ENCODE assay signal across 20 cellular contexts in genomic region chr5:57128325-57128724, GRCh38.
"Had no signal": no experiment of that assay in that cellular context is flagged by ENCODE, and none has a peak within 500 bp of the region (broad histone marks: within the 10 kb centered on the region; RNA-seq: fewer than 3 reads in every experiment).

No MANE protein-coding gene starts in this region.

- H3K27me3 Mint-ChIP-seq: activated naive CD8-positive, alpha-beta T cell treated with anti-CD3 and anti-CD28 coated beads, Interleukin-2, amount 50 U/mL, for 24 hours had no signal

- H3K27ac Mint-ChIP-seq: activated CD4-positive, alpha-beta T cell treated with anti-CD3 and anti-CD28 coated beads, Interleukin-2, amount 10 ng/mL, durations not matched to agents 7 days and 5 days; activated naive CD4-positive, alpha-beta T cell treated with anti-CD3 and anti-CD28 coated beads, Interleukin-2, amount 10 ng/mL, durations not matched to agents 7 days and 5 days; activated naive CD8-positive, alpha-beta T cell treated with anti-CD3 and anti-CD28 coated beads, Interleukin-2, amount 50 U/mL, for 24 hours; naive thymus-derived CD8-positive, alpha-beta T cell had no signal

- H3K27ac ChIP-seq: esophagus muscularis mucosa, heart right ventricle, lower lobe of right lung, ovary, sigmoid colon, tibial artery, uterus had no signal

- H3K36me3 ChIP-seq: esophagus muscularis mucosa, heart right ventricle, lower lobe of right lung, ovary, sigmoid colon, tibial artery, uterus had no signal

- H3K9me3 Mint-ChIP-seq: activated CD4-positive, alpha-beta T cell treated with anti-CD3 and anti-CD28 coated beads, Interleukin-2, amount 10 ng/mL, durations not matched to agents 7 days and 5 days; activated naive CD4-positive, alpha-beta T cell treated with anti-CD3 and anti-CD28 coated beads, Interleukin-2, amount 10 ng/mL, durations not matched to agents 7 days and 5 days had no signal

- H3K4me1 Mint-ChIP-seq: activated CD4-positive, alpha-beta T cell treated with anti-CD3 and anti-CD28 coated beads, Interleukin-2, amount 10 ng/mL, durations not matched to agents 7 days and 5 days; activated naive CD4-positive, alpha-beta T cell treated with anti-CD3 and anti-CD28 coated beads, Interleukin-2, amount 10 ng/mL, durations not matched to agents 7 days and 5 days; activated naive CD8-positive, alpha-beta T cell treated with anti-CD3 and anti-CD28 coated beads, Interleukin-2, amount 50 U/mL, for 24 hours; naive thymus-derived CD8-positive, alpha-beta T cell had no signal

- H3K36me3 Mint-ChIP-seq: activated naive CD4-positive, alpha-beta T cell treated with anti-CD3 and anti-CD28 coated beads, Interleukin-2, amount 10 ng/mL, durations not matched to agents 7 days and 5 days; naive thymus-derived CD8-positive, alpha-beta T cell had no signal

- ATAC-seq: activated naive CD8-positive, alpha-beta T cell treated with anti-CD3 and anti-CD28 coated beads, Interleukin-2, amount 50 U/mL, for 24 hours; heart right ventricle; left cardiac atrium; lower lobe of right lung; naive thymus-derived CD8-positive, alpha-beta T cell; stimulated activated naive CD8-positive, alpha-beta T cell treated with anti-CD3 and anti-CD28 coated beads, Interleukin-15, Interleukin-2, amounts not matched to agents 100 U/mL and 50 U/mL, for 24 hours had no signal

- H3K4me3 Mint-ChIP-seq: activated CD4-positive, alpha-beta T cell treated with anti-CD3 and anti-CD28 coated beads, Interleukin-2, amount 10 ng/mL, durations not matched to agents 7 days and 5 days; activated naive CD4-positive, alpha-beta T cell treated with anti-CD3 and anti-CD28 coated beads, Interleukin-2, amount 10 ng/mL, durations not matched to agents 7 days and 5 days; activated naive CD8-positive, alpha-beta T cell treated with anti-CD3 and anti-CD28 coated beads, Interleukin-2, amount 50 U/mL, for 24 hours; naive thymus-derived CD8-positive, alpha-beta T cell had no signal

- H3K4me3 ChIP-seq: esophagus muscularis mucosa, heart right ventricle, lower lobe of right lung, ovary, sigmoid colon, tibial artery, uterus had no signal

- H3K4me1 ChIP-seq: esophagus muscularis mucosa, heart right ventricle, lower lobe of right lung, sigmoid colon, tibial artery, uterus had no signal

- H3K9me3 ChIP-seq: esophagus muscularis mucosa, ovary, uterus had no signal

- DNase-seq: activated CD4-positive, alpha-beta T cell treated with anti-CD3 and anti-CD28 coated beads, Interleukin-2, amount 10 ng/mL, durations not matched to agents 7 days and 5 days; activated CD8-positive, alpha-beta memory T cell treated with anti-CD3 and anti-CD28 coated beads, Interleukin-2, amount 50 U/mL, for 48 hours; activated effector memory CD4-positive, alpha-beta T cell treated with Interleukin-2 at 50 U/mL for 16 hours; activated naive CD4-positive, alpha-beta T cell treated with anti-CD3 and anti-CD28 coated beads, Interleukin-2, amount 10 ng/mL, durations not matched to agents 7 days and 5 days; activated naive CD8-positive, alpha-beta T cell treated with anti-CD3 and anti-CD28 coated beads, Interleukin-2, amount 50 U/mL, for 24 hours; activated T-cell treated with anti-CD3 and anti-CD28 coated beads, Interleukin-2, amount 50 U/mL, for 48 hours; aorta; cortex of kidney; heart right ventricle; left cardiac atrium; lower lobe of right lung; naive thymus-derived CD8-positive, alpha-beta T cell; ovary; sigmoid colon; stimulated activated naive CD8-positive, alpha-beta T cell treated with anti-CD3 and anti-CD28 coated beads, Interleukin-15, Interleukin-2, amounts not matched to agents 100 U/mL and 50 U/mL, for 24 hours; substantia nigra; T1000; tibial artery; uterus had no signal

- H3K27me3 ChIP-seq: esophagus muscularis mucosa, heart right ventricle, ovary, sigmoid colon, tibial artery, uterus had no signal
